8 cellular contexts compared by ENCODE assay signal in the genomic region with DNA sequence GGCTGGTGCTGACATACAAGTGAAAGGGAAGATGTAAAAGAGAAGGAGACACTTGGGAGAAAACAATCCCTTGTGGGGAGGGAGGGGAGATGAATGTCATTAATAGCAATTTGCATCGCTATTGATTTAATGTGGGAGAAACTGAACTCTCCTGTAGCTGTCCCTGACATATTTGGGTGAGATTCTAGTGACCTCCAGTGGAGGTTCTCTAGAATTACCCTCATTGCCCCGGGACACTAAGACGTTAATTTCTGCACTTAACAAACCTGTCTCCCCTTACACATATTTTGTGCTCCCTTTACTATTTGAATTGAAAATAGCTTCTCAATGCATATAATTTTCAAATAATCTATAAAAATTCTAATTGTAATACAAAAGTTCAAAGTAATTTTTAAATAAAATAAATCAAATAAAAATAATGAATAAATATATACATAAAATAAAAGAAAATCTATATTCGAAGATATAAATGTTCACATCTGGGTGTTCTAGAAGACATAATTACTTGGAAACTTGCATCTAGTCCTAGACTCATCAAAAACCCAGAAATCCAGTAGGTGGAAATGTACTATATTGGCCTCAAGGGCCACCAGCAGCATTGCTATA.
A peak's percentile ranks its signal among the peaks of the same experiment; 100 is the strongest.
DNase-seq lines count a peak whose midpoint lies in the region; ATAC-seq, FAIRE-seq and TF ChIP-seq lines count a peak whose summit lies in the region.

No MANE protein-coding gene starts in this region.

- in situ Hi-C loops in HAP-1 (cut with MboI; ENCODE audit: low sequenced_read_pairs), result loop anchor here (25.0 kb wide), 3 partner anchors 911 to 1711 kb away; no protein-coding TSS in a partner anchor

- no peak for ATAC-seq in CD8-positive, alpha-beta T cell

- POLR2A ChIA-PET in CD8-positive, alpha-beta T cell (lab: Charles Lee), result no interaction called here

- no peaks in the 10 kb centered on the region for H3K27me3 Mint-ChIP-seq in CD8-positive, alpha-beta T cell (ENCODE audit: low read depth)

- H3K4me1 ChIP-seq in HAP-1, result peaks cover 16% of the 10 kb centered on the region
- no peaks in the 10 kb centered on the region for H3K4me1 ChIP-seq in CD8-positive, alpha-beta T cell (ENCODE audit: insufficient read depth, low read length)
- no peaks in the 10 kb centered on the region for H3K4me1 ChIP-seq in effector memory CD4-positive, alpha-beta T cell (ENCODE audit: control insufficient read depth, insufficient read depth, low read length, poor library complexity, severe bottlenecking)

- H3K4me3 ChIP-seq in HAP-1, result no peak overlapping the region
- no peak overlapping the region for H3K4me3 ChIP-seq in CD8-positive, alpha-beta T cell (ENCODE audit: low read depth, low read length)
- no peak overlapping the region for H3K4me3 ChIP-seq in effector memory CD4-positive, alpha-beta T cell (ENCODE audit: insufficient read depth, low read depth, low read length, poor library complexity, severe bottlenecking)

- no peak for TF ChIP-seq CTCF in CD8-positive, alpha-beta T cell (IDR thresholded peaks at IDR 0.05)

- no peak overlapping the region for H3K27ac Mint-ChIP-seq in CD8-positive, alpha-beta T cell

- DNase-seq in EL (peak; percentile 50), HAP-1 (ENCODE audit: low spot score in 2 of 2) (peak; percentile 47 to 84), NCI-H146 (lab: John Stamatoyannopoulos, UW) (peak; percentile 58), glomerular endothelial cell (ENCODE audit: extremely low read depth, low read depth, low spot score) (peak; percentile 10), retina (peak; percentile 66)
- DNase-seq in CD8-positive, alpha-beta T cell, result no peak
- no peak for DNase-seq in effector memory CD4-positive, alpha-beta T cell

- H3K27me3 ChIP-seq in HAP-1 (ENCODE audit: low read depth), result no peaks in the 10 kb centered on the region
- H3K27me3 ChIP-seq in CD8-positive, alpha-beta T cell (ENCODE audit: insufficient read depth, low read length), result no peaks in the 10 kb centered on the region
- no peaks in the 10 kb centered on the region for H3K27me3 ChIP-seq in effector memory CD4-positive, alpha-beta T cell (replicated peaks; ENCODE audit: control insufficient read depth, insufficient read depth, low read length, poor library complexity, severe bottlenecking)

- H3K4me3 Mint-ChIP-seq in CD8-positive, alpha-beta T cell, result no peak overlapping the region

- no peaks in the 10 kb centered on the region for H3K4me1 Mint-ChIP-seq in CD8-positive, alpha-beta T cell (ENCODE audit: low read depth)

- FAIRE-seq in TTC549 (lab: Jason Lieb, UNC), result peak; percentile 97

- no peak overlapping the region for H3K27ac ChIP-seq in CD8-positive, alpha-beta T cell (ENCODE audit: low read depth, low read length)
- H3K27ac ChIP-seq in effector memory CD4-positive, alpha-beta T cell (ENCODE audit: insufficient read depth, low read length, poor library complexity, severe bottlenecking), result no peak overlapping the region

- H3K9me3 Mint-ChIP-seq in CD8-positive, alpha-beta T cell, result no peaks in the 10 kb centered on the region

- no peaks in the 10 kb centered on the region for H3K9me3 ChIP-seq in HAP-1
- no peaks in the 10 kb centered on the region for H3K9me3 ChIP-seq in CD8-positive, alpha-beta T cell (ENCODE audit: low read length)
- H3K9me3 ChIP-seq in effector memory CD4-positive, alpha-beta T cell (ENCODE audit: control insufficient read depth, low read length), result no peaks in the 10 kb centered on the region

- intact Hi-C loops in CD8-positive, alpha-beta T cell (cut with DNase I, micrococcal nuclease), result no loop called here

- CTCF ChIA-PET in CD8-positive, alpha-beta T cell (lab: Charles Lee), result no interaction called here

- no peaks in the 10 kb centered on the region for H3K36me3 Mint-ChIP-seq in CD8-positive, alpha-beta T cell

- H3K36me3 ChIP-seq in HAP-1 (replicated peaks), result no peaks in the 10 kb centered on the region
- no peaks in the 10 kb centered on the region for H3K36me3 ChIP-seq in CD8-positive, alpha-beta T cell (ENCODE audit: insufficient read depth, low read length)
- H3K36me3 ChIP-seq in effector memory CD4-positive, alpha-beta T cell (ENCODE audit: control insufficient read depth, insufficient read depth, low read length), result no peaks in the 10 kb centered on the region

Comparison
In these comparisons a context has a peak if more than half of its experiments do, and no peak if none do; other contexts are left out.
1. DNase-seq: peak in EL (single experiment), HAP-1 (2 of 2), NCI-H146 (single experiment), glomerular endothelial cell (single experiment) and retina (single experiment); none in CD8-positive, alpha-beta T cell (0 of 7) and effector memory CD4-positive, alpha-beta T cell (0 of 3).